Comparison of ENCODE assay signal across 20 cellular contexts in the genomic region with DNA sequence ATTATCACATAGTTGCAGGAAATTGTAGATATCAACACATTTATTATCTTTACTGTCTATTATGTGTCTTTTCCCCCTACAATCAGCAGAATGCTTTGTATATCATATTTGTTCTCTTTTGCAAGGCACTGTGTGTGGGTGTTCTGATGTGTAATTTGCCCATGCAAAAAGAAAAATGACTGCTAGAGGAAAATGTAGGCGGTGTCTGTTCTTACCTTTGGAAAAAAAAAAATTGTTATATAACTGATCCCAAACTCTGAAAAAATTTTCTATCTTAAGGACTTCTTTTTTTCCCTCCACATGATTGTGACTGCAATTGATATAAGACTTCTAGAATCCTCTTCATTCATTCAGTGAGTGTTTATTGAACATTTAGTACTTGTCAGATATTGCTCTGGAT.
"Had no signal": no experiment of that assay in that cellular context is flagged by ENCODE, and none has a peak within 500 bp of the region (broad histone marks: within the 10 kb centered on the region; RNA-seq: fewer than 3 reads in every experiment).

No MANE protein-coding gene starts in this region.

- H3K4me3 ChIP-seq: body of pancreas, colonic mucosa had no signal

- H3K9me3 ChIP-seq: body of pancreas, colonic mucosa had no signal

- H3K36me3 ChIP-seq: colonic mucosa, WERI-Rb-1 had no signal

- H3K4me1 ChIP-seq: body of pancreas, colonic mucosa had no signal

- DNase-seq: activated B cell treated with CpG ODN at 0.5 μM for 24 hours; activated CD4-positive, alpha-beta T cell treated with anti-CD3 and anti-CD28 coated beads for 48 hours; activated CD4-positive, alpha-beta T cell treated with anti-CD3 and anti-CD28 coated beads, Interleukin-2, amount 50 U/mL, for 1 hour; activated CD4-positive, alpha-beta T cell treated with anti-CD3 and anti-CD28 coated beads, Interleukin-2, amount 50 U/mL, for 48 hours; activated CD8-positive, alpha-beta memory T cell treated with anti-CD3 and anti-CD28 coated beads for 24 hours; activated CD8-positive, alpha-beta T cell treated with anti-CD3 and anti-CD28 coated beads for 36 hours; activated effector memory CD4-positive, alpha-beta T cell treated with Interleukin-2 at 50 U/mL for 16 hours; activated gamma-delta T cell treated with Interleukin-2 at 50 U/mL for 16 hours; activated naive CD4-positive, alpha-beta T cell treated with Interleukin-2 at 50 U/mL for 16 hours; activated naive CD8-positive, alpha-beta T cell treated with anti-CD3 and anti-CD28 coated beads, Interleukin-2, amount 10 ng/mL, durations not matched to agents 7 days and 5 days; activated T-cell treated with anti-CD3 and anti-CD28 coated beads, Interleukin-2, amount 50 U/mL, for 4 hours; body of pancreas; colonic mucosa; effector memory CD4-positive, alpha-beta T cell; endodermal cell; foreskin fibroblast; T-helper 1 cell; T-helper 17 cell; T1000; WERI-Rb-1 had no signal

- H3K27me3 ChIP-seq: body of pancreas, colonic mucosa had no signal

- H3K27ac ChIP-seq: body of pancreas, colonic mucosa, WERI-Rb-1 had no signal
